Comparison of ENCODE assay signal across 24 cellular contexts in genomic region chr7:37549542-37549941, GRCh38.
DNase-seq lines count a peak whose midpoint lies in the region; ATAC-seq, FAIRE-seq and TF ChIP-seq lines count a peak whose summit lies in the region.
"Had no signal": no experiment of that assay in that cellular context is flagged by ENCODE, and none has a peak within 500 bp of the region (broad histone marks: within the 10 kb centered on the region; RNA-seq: fewer than 3 reads in every experiment).

No MANE protein-coding gene starts in this region.

- H2AFZ ChIP-seq in Loucy (ENCODE audit: low read length), result no peak overlapping the region

- H3K4me1 ChIP-seq in Loucy (ENCODE audit: insufficient read depth, low read length, poor library complexity, severe bottlenecking) (peaks cover 53% of the 10 kb centered on the region), esophagus muscularis mucosa (no peaks in the 10 kb centered on the region), pancreas (no peaks in the 10 kb centered on the region)
- H3K4me1 ChIP-seq: BE2C had no signal

- WGBS in esophagus muscularis mucosa, result 79% methylated on average over 4 of the region's 4 CpGs
- WGBS in pancreas, 2 donors, result 43 to 45% methylated on average over 4 of the region's 4 CpGs

- ATAC-seq in pancreas (peak; percentile 29 to 79 (median 62)), HG03097 (IDR thresholded peaks at IDR 0.05; ENCODE audit: low FRiP score, unreplicated experiment) (no peak)
- ATAC-seq: HCT116 had no signal

- TF ChIP-seq EP300 in esophagus muscularis mucosa (IDR thresholded peaks at IDR 0.05), result no peak

- H3K27ac ChIP-seq in esophagus muscularis mucosa (replicated peaks in 1 of 4) (no peak overlapping the region), pancreas (no peak overlapping the region)
- H3K27ac ChIP-seq: HL-60 had no signal

- peak; percentile 47 for DNase-seq in esophagus muscularis mucosa (ENCODE audit: extremely low spot score)
- no peak for DNase-seq in pancreas
- no peak for DNase-seq in OCI-M1 (lab: John Stamatoyannopoulos, UW)
- no peak for DNase-seq in pons (ENCODE audit: low spot score)
- no peak for DNase-seq in GF-D8 (lab: John Stamatoyannopoulos, UW)
- DNase-seq: ACHN; BE2C; C1 segment of cervical spinal cord; CD4-positive, CD25-positive, alpha-beta regulatory T cell; CD8-positive, alpha-beta memory T cell; COR-L47; DMS 273 treated with DMSO at 0.1 percent for 48 hours; DMS53; DND-41; EL; GOT3; H7 had no signal

- intact Hi-C loops in esophagus muscularis mucosa (cut with DNase I) (no loop called here), pancreas (cut with DNase I) (no loop called here)

- no peaks in the 10 kb centered on the region for H4K20me1 ChIP-seq in Loucy (ENCODE audit: insufficient read depth, low read length, poor library complexity, severe bottlenecking)

- H3K9me2 ChIP-seq in Loucy (replicated peaks; ENCODE audit: low read depth, low read length), result no peaks in the 10 kb centered on the region

- peak overlapping the region; percentile 9 for H3K4me3 ChIP-seq in Loucy (ENCODE audit: low read length, poor library complexity, severe bottlenecking)
- H3K4me3 ChIP-seq in esophagus muscularis mucosa, result no peak overlapping the region
- H3K4me3 ChIP-seq in pancreas, result no peak overlapping the region

- H3K27me3 ChIP-seq in Loucy (ENCODE audit: insufficient read depth, low read length, poor library complexity, severe bottlenecking), result no peaks in the 10 kb centered on the region
- no peaks in the 10 kb centered on the region for H3K27me3 ChIP-seq in esophagus muscularis mucosa
- no peaks in the 10 kb centered on the region for H3K27me3 ChIP-seq in pancreas
- H3K27me3 ChIP-seq: BE2C had no signal

- no peak for TF ChIP-seq POLR2A in esophagus muscularis mucosa (IDR thresholded peaks at IDR 0.05; ENCODE audit: low read depth)

- H3K36me3 ChIP-seq in Loucy (ENCODE audit: insufficient read depth, low read length) (no peaks in the 10 kb centered on the region), esophagus muscularis mucosa (no peaks in the 10 kb centered on the region), pancreas (no peaks in the 10 kb centered on the region)
- H3K36me3 ChIP-seq: BE2C had no signal

- no peaks in the 10 kb centered on the region for H3K79me2 ChIP-seq in Loucy (ENCODE audit: insufficient read depth, low read length)

- TF ChIP-seq CTCF in Loucy (conservative IDR thresholded peaks at IDR 0.05; ENCODE audit: low read length), result no peak
- no peak for TF ChIP-seq CTCF in esophagus muscularis mucosa (IDR thresholded peaks at IDR 0.05)
- no peak for TF ChIP-seq CTCF in pancreas (IDR thresholded peaks at IDR 0.05)

- H3K9me3 ChIP-seq in Loucy (ENCODE audit: insufficient read depth, low read depth, low read length) (no peaks in the 10 kb centered on the region), esophagus muscularis mucosa (no peaks in the 10 kb centered on the region), pancreas (no peaks in the 10 kb centered on the region)
- H3K9me3 ChIP-seq: BE2C had no signal

- FAIRE-seq in pancreas (lab: Jason Lieb, UNC), result no peak
- FAIRE-seq: A204.1, GM12892, GM18507 had no signal

- no peaks in the 10 kb centered on the region for H3F3A ChIP-seq in Loucy (ENCODE audit: low read depth)

- no peak overlapping the region for H3K9ac ChIP-seq in Loucy (ENCODE audit: low read depth, low read length, poor library complexity, severe bottlenecking)

- H3K4me2 ChIP-seq in Loucy (ENCODE audit: low read depth, low read length, poor library complexity, severe bottlenecking), result peak overlapping the region; percentile 56
